4 cellular contexts compared by ENCODE assay signal in genomic region chr5:119968690-119969089, GRCh38.
"Had no signal": no experiment of that assay in that cellular context is flagged by ENCODE, and none has a peak within 500 bp of the region (broad histone marks: within the 10 kb centered on the region; RNA-seq: fewer than 3 reads in every experiment).

No MANE protein-coding gene starts in this region.

- DNase-seq: IMR-90 had no signal

- ATAC-seq: HepG2, K562 had no signal

- H3K27ac ChIP-seq: HL-60 had no signal

- H3K4me3 ChIP-seq: K562 had no signal
